27 cellular contexts compared by ENCODE assay signal in the genomic region with DNA sequence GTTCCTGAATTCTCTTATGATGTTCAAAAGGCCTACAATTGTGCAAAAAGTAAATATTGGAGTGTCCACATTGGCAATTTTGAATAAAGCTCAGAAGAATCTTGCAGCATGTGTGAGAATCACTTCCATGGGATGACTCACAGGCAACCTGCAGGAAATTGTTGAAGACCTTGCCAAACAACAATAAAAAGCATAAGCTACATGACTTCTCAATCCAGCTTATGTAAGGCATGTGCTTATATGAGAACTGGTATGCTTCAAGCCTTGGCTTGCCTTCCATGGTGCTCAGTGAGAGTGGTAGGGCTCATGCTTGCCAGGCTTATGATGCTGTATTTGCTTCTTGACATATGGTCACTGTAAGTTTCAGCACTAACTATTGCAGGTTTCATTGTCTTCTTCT. TPM values are rescaled to one million over a fixed set of nuclear protein-coding genes. Genes with fewer than 3 reads are reported as not detected.
DNase-seq lines count a peak whose midpoint lies in the region; ATAC-seq, FAIRE-seq and TF ChIP-seq lines count a peak whose summit lies in the region.
"Had no signal": no experiment of that assay in that cellular context is flagged by ENCODE, and none has a peak within 500 bp of the region (broad histone marks: within the 10 kb centered on the region; RNA-seq: fewer than 3 reads in every experiment).

No MANE protein-coding gene starts in this region.

- H3K4me3 Mint-ChIP-seq in activated CD8-positive, alpha-beta memory T cell treated with anti-CD3 and anti-CD28 coated beads, Interleukin-2, amount 10 ng/mL, durations not matched to agents 7 days and 5 days: no peak overlapping the region
- H3K4me3 Mint-ChIP-seq: CD14-positive monocyte; HFFc6; immature natural killer cell; T-helper 1 cell treated with Interleukin-12 subunit alpha and Interleukin-12 subunit beta and Interleukin-4 antibody, amounts not matched to agents 30 μg/mL and 1 μg/mL, for 36 hours had no signal

- no peak for DNase-seq in H54 (ENCODE audit: insufficient read length, low spot score)
- DNase-seq in RKO (ENCODE audit: low spot score): peak; percentile 16
- peak; percentile 44 for DNase-seq in dermis blood vessel endothelial cell
- peak; percentile 38 for DNase-seq in iris pigment epithelial cell (ENCODE audit: low read depth)
- no peak for DNase-seq in caudate nucleus (lab: John Stamatoyannopoulos, UW)
- DNase-seq in erythroblast (lab: John Stamatoyannopoulos, UW): no peak
- no peak for DNase-seq in NCI-H1092 (lab: John Stamatoyannopoulos, UW)
- DNase-seq in activated CD8-positive, alpha-beta memory T cell treated with anti-CD3 and anti-CD28 coated beads, Interleukin-2, amount 10 ng/mL, durations not matched to agents 7 days and 5 days: no peak
- DNase-seq: activated CD4-positive, alpha-beta T cell treated with anti-CD3 and anti-CD28 coated beads, Interleukin-2, amount 50 U/mL, for 4 hours; activated naive CD4-positive, alpha-beta T cell; activated T-cell treated with anti-CD3 and anti-CD28 coated beads for 4 hours; colonic mucosa; heart left ventricle; HFFc6; immature natural killer cell; MV-4-11; NCI-H2081; NCI-H524; Right ventricle myocardium superior; sigmoid colon; stimulated activated naive CD4-positive, alpha-beta T cell treated with Interleukin-2 at 50 U/mL for 16 hours; thyroid gland; WERI-Rb-1 had no signal

- no peak overlapping the region for H3K27ac ChIP-seq in caudate nucleus (ENCODE audit: low read depth, low read length)
- H3K27ac ChIP-seq: colonic mucosa, heart left ventricle, thyroid gland, WERI-Rb-1 had no signal

- no peaks in the 10 kb centered on the region for H3K9me3 Mint-ChIP-seq in activated CD8-positive, alpha-beta memory T cell treated with anti-CD3 and anti-CD28 coated beads, Interleukin-2, amount 10 ng/mL, durations not matched to agents 7 days and 5 days (ENCODE audit: low read depth)
- H3K9me3 Mint-ChIP-seq: HFFc6; T-helper 1 cell treated with Interleukin-12 subunit alpha and Interleukin-12 subunit beta and Interleukin-4 antibody, amounts not matched to agents 30 μg/mL and 1 μg/mL, for 36 hours had no signal

- no peak overlapping the region for H3K27ac Mint-ChIP-seq in activated CD8-positive, alpha-beta memory T cell treated with anti-CD3 and anti-CD28 coated beads, Interleukin-2, amount 10 ng/mL, durations not matched to agents 7 days and 5 days
- H3K27ac Mint-ChIP-seq: CD14-positive monocyte; HFFc6; immature natural killer cell; T-helper 1 cell treated with Interleukin-12 subunit alpha and Interleukin-12 subunit beta and Interleukin-4 antibody, amounts not matched to agents 30 μg/mL and 1 μg/mL, for 36 hours had no signal

- H3K4me1 Mint-ChIP-seq in activated CD8-positive, alpha-beta memory T cell treated with anti-CD3 and anti-CD28 coated beads, Interleukin-2, amount 10 ng/mL, durations not matched to agents 7 days and 5 days: no peaks in the 10 kb centered on the region
- H3K4me1 Mint-ChIP-seq: CD14-positive monocyte, immature natural killer cell had no signal

- CTCF ChIA-PET in activated CD8-positive, alpha-beta memory T cell treated with anti-CD3 and anti-CD28 coated beads, Interleukin-2, amount 10 ng/mL, durations not matched to agents 7 days and 5 days (lab: Charles Lee): no interaction called here

- no peaks in the 10 kb centered on the region for H3K27me3 Mint-ChIP-seq in activated CD8-positive, alpha-beta memory T cell treated with anti-CD3 and anti-CD28 coated beads, Interleukin-2, amount 10 ng/mL, durations not matched to agents 7 days and 5 days

- TF ChIP-seq POLR2A in H54 (IDR thresholded peaks at IDR 0.05; ENCODE audit: low read depth, low read length) (no peak), erythroblast (IDR thresholded peaks at IDR 0.05; ENCODE audit: low read length) (no peak)

- ATAC-seq in activated CD8-positive, alpha-beta memory T cell treated with anti-CD3 and anti-CD28 coated beads, Interleukin-2, amount 10 ng/mL, durations not matched to agents 7 days and 5 days: no peak
- ATAC-seq: heart left ventricle, K562 had no signal

- no peaks in the 10 kb centered on the region for H3K36me3 Mint-ChIP-seq in activated CD8-positive, alpha-beta memory T cell treated with anti-CD3 and anti-CD28 coated beads, Interleukin-2, amount 10 ng/mL, durations not matched to agents 7 days and 5 days
- H3K36me3 Mint-ChIP-seq: CD14-positive monocyte, immature natural killer cell had no signal

- FAIRE-seq in H54 (lab: Jason Lieb, UNC): peak; percentile 92
- FAIRE-seq: K562 had no signal

RNA-seq across cellular contexts. Expression of gene BCHE, which starts 18.4 kb away (rescaled TPM):
- 11.6 and 20.4 TPM in 2 replicates for total RNA-seq in dermis blood vessel endothelial cell
- not detected for total RNA-seq in activated CD8-positive, alpha-beta memory T cell treated with anti-CD3 and anti-CD28 coated beads, Interleukin-2, amount 10 ng/mL, durations not matched to agents 7 days and 5 days
- total RNA-seq: HFFc6, osteoblast had no signal

Comparison
In these comparisons a context has a peak if more than half of its experiments do, and no peak if none do; other contexts are left out.
1. DNase-seq: peak in RKO (single experiment), dermis blood vessel endothelial cell (single experiment) and iris pigment epithelial cell (single experiment); none in H54 (single experiment), caudate nucleus (0 of 61), erythroblast (0 of 2), NCI-H1092 (single experiment) and activated CD8-positive, alpha-beta memory T cell treated with anti-CD3 and anti-CD28 coated beads, Interleukin-2, amount 10 ng/mL, durations not matched to agents 7 days and 5 days (single experiment).
2. RNA of gene BCHE, which starts 18.4 kb away (total RNA-seq): 11.6 to 20.4 TPM in dermis blood vessel endothelial cell; not detected in activated CD8-positive, alpha-beta memory T cell treated with anti-CD3 and anti-CD28 coated beads, Interleukin-2, amount 10 ng/mL, durations not matched to agents 7 days and 5 days; every median in the first group is over 10 times any median in the second.